ENCODE assay signal across 22 cellular contexts in the genomic region with DNA sequence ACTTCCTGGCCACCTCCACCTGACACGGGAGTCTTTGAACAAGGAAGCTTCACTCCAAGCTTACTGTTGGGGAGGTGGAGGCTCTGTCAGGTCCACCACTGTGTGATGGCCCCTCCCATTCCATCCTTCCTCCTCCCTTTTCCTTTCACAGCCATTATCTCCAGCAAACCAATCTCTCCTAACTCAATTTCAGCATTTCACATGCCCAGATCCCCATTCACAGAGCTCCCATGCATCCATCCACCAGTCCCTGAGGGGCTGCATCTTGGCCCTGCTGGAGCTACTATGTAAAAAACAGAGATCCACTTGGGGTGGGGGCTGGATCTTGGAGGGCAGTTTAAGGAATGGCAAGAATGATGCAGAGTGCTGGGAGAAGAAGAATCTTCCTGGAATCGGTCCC.
"Had no signal": no experiment of that assay in that cellular context is flagged by ENCODE, and none has a peak within 500 bp of the region (broad histone marks: within the 10 kb centered on the region; RNA-seq: fewer than 3 reads in every experiment).

No MANE protein-coding gene starts in this region.

- H3K9me3 Mint-ChIP-seq: activated T-helper 1 cell treated with anti-CD3 and anti-CD28 coated beads, Interleukin-12 subunit alpha, Interleukin-12 subunit beta, Interleukin-2, Interleukin-4 antibody, amounts not matched to agents 30 ng/mL and 10 ng/mL and 1 ng/mL, durations not matched to agents 14 hours and 24 hours and 36 hours had no signal

- H3K4me3 Mint-ChIP-seq: activated T-helper 1 cell treated with anti-CD3 and anti-CD28 coated beads, Interleukin-12 subunit alpha, Interleukin-12 subunit beta, Interleukin-2, Interleukin-4 antibody, amounts not matched to agents 30 ng/mL and 10 ng/mL and 1 ng/mL, durations not matched to agents 14 hours and 24 hours and 36 hours; brain; naive thymus-derived CD4-positive, alpha-beta T cell; neural crest cell; stimulated activated memory B cell treated with anti-CD40 and anti-IgM and Interleukin-4, amounts not matched to agents 10 μg/mL and 1 μg/mL and 100 μg/mL, for 72 hours had no signal

- H3K4me1 Mint-ChIP-seq: stimulated activated memory B cell treated with anti-CD40 and anti-IgM and Interleukin-4, amounts not matched to agents 10 μg/mL and 1 μg/mL and 100 μg/mL, for 72 hours had no signal

- H3K4me3 ChIP-seq: esophagus muscularis mucosa, right lobe of liver, skin epidermis, testis, upper lobe of left lung had no signal

- ATAC-seq: right lobe of liver, SK-N-SH treated with all-trans-retinoic acid at 6 μM for 48 hours had no signal

- H3K27ac Mint-ChIP-seq: activated naive CD4-positive, alpha-beta T cell treated with anti-CD3 and anti-CD28 coated beads, Interleukin-2, amount 50 U/mL, for 72 hours; activated T-helper 1 cell treated with anti-CD3 and anti-CD28 coated beads, Interleukin-12 subunit alpha, Interleukin-12 subunit beta, Interleukin-2, Interleukin-4 antibody, amounts not matched to agents 30 ng/mL and 10 ng/mL and 1 ng/mL, durations not matched to agents 14 hours and 24 hours and 36 hours; naive thymus-derived CD4-positive, alpha-beta T cell; stimulated activated memory B cell treated with anti-CD40 and anti-IgM and Interleukin-4, amounts not matched to agents 10 μg/mL and 1 μg/mL and 100 μg/mL, for 72 hours had no signal

- H3K36me3 ChIP-seq: esophagus muscularis mucosa, right lobe of liver, upper lobe of left lung had no signal

- H3K9me3 ChIP-seq: esophagus muscularis mucosa, right lobe of liver, testis, upper lobe of left lung had no signal

- H3K27ac ChIP-seq: esophagus muscularis mucosa, right lobe of liver, testis, upper lobe of left lung had no signal

- DNase-seq: activated CD4-positive, alpha-beta T cell treated with anti-CD3 and anti-CD28 coated beads for 1 hour; activated CD4-positive, alpha-beta T cell treated with anti-CD3 and anti-CD28 coated beads, Interleukin-2, amount 50 U/mL, for 1 hour; activated gamma-delta T cell treated with Interleukin-2 at 50 U/mL for 16 hours; aorta; caudate nucleus; dermis blood vessel endothelial cell; effector memory CD4-positive, alpha-beta T cell; glutamatergic neuron; hippocampal formation; naive thymus-derived CD4-positive, alpha-beta T cell; occipital lobe; testis; upper lobe of left lung had no signal

- H3K4me1 ChIP-seq: esophagus muscularis mucosa, right lobe of liver, testis, upper lobe of left lung had no signal

- H3K36me3 Mint-ChIP-seq: activated naive CD4-positive, alpha-beta T cell treated with anti-CD3 and anti-CD28 coated beads, Interleukin-2, amount 50 U/mL, for 72 hours; stimulated activated memory B cell treated with anti-CD40 and anti-IgM and Interleukin-4, amounts not matched to agents 10 μg/mL and 1 μg/mL and 100 μg/mL, for 72 hours had no signal

- H3K27me3 ChIP-seq: esophagus muscularis mucosa, right lobe of liver, testis, upper lobe of left lung had no signal
